In genomic region chr2:56522605-56523089, GRCh38 we compare ENCODE assay signal across 11 cellular contexts.
DNase-seq lines count a peak whose midpoint lies in the region; ATAC-seq and TF ChIP-seq lines count a peak whose summit lies in the region.
"Had no signal": no experiment of that assay in that cellular context is flagged by ENCODE, and none has a peak within 500 bp of the region (broad histone marks: within the 10 kb centered on the region; RNA-seq: fewer than 3 reads in every experiment).

No MANE protein-coding gene starts in this region.

- no peak overlapping the region for H3K4me3 Mint-ChIP-seq in mesothelial cell of epicardium

- H3K27me3 Mint-ChIP-seq in mesothelial cell of epicardium (ENCODE audit: low read depth) = peaks cover 1% of the 10 kb centered on the region

- H3K4me1 Mint-ChIP-seq in mesothelial cell of epicardium = no peaks in the 10 kb centered on the region

- WGBS in SK-N-SH (ENCODE audit: low lambda C conversion rate) = 8% methylated on average over 5 of the region's 5 CpGs

- H3K27me3 ChIP-seq in MG63 = no peaks in the 10 kb centered on the region
- H3K27me3 ChIP-seq in SK-N-SH (ENCODE audit: insufficient read depth) = no peaks in the 10 kb centered on the region
- H3K27me3 ChIP-seq in WERI-Rb-1 (ENCODE audit: insufficient read depth, low read depth, severe bottlenecking) = peaks cover 7% of the 10 kb centered on the region
- H3K27me3 ChIP-seq: BE2C had no signal

- no peak overlapping the region for H3K27ac Mint-ChIP-seq in mesothelial cell of epicardium

- no peak for TF ChIP-seq RAD21 in SK-N-SH (IDR thresholded peaks at IDR 0.05; ENCODE audit: low read length)

- H3K9me3 ChIP-seq in MG63 = no peaks in the 10 kb centered on the region
- no peaks in the 10 kb centered on the region for H3K9me3 ChIP-seq in SK-N-SH
- H3K9me3 ChIP-seq in WERI-Rb-1 (ENCODE audit: severe bottlenecking) = no peaks in the 10 kb centered on the region
- H3K9me3 ChIP-seq: BE2C had no signal

- H3K36me3 ChIP-seq in MG63 (no peaks in the 10 kb centered on the region), SK-N-SH (replicated peaks in 1 of 2; ENCODE audit: control insufficient read depth in 1 of 2, insufficient read depth in 2 of 2, low read length in 1 of 2) (no peaks in the 10 kb centered on the region), WERI-Rb-1 (no peaks in the 10 kb centered on the region)
- H3K36me3 ChIP-seq: BE2C had no signal

- H3K9ac ChIP-seq in SK-N-SH = peak overlapping the region; percentile 2; the same call in 1 of the 2 replicates

- no peaks in the 10 kb centered on the region for H4K20me1 ChIP-seq in SK-N-SH (ENCODE audit: insufficient read depth)

- CTCF ChIA-PET in SK-N-SH (lab: Yijun Ruan, JAX) = no interaction called here

- TF ChIP-seq EP300 in SK-N-SH (IDR thresholded peaks at IDR 0.05; ENCODE audit: borderline replicate concordance in 1 of 2, low read depth in 1 of 2, low read length in 1 of 2) = peak; percentile 35 to 73; a peak in 2 of 4 replicates

- in situ Hi-C loops in ACHN (cut with HindIII; ENCODE audit: low pct_ligation_motif_present, low pct_unique_long_range_greater_than_20kb, low sequenced_read_pairs) = no loop called here

- H2AFZ ChIP-seq in SK-N-SH (ENCODE audit: low read depth) = peak overlapping the region; percentile 14

- H3K9me3 Mint-ChIP-seq in mesothelial cell of epicardium = peaks cover 2% of the 10 kb centered on the region

- no peak for TF ChIP-seq CTCF in SK-N-SH (IDR thresholded peaks at IDR 0.05)
- no peak for TF ChIP-seq CTCF in mesothelial cell of epicardium (IDR thresholded peaks at IDR 0.05; ENCODE audit: unreplicated experiment)
- TF ChIP-seq CTCF in WERI-Rb-1 (IDR thresholded peaks at IDR 0.05; ENCODE audit: low read depth, low read length) = no peak

- peak overlapping the region; percentile 76 to 85 for H3K27ac ChIP-seq in SK-N-SH (ENCODE audit: low read depth in 2 of 2, low read length in 1 of 2)
- H3K27ac ChIP-seq in WERI-Rb-1 = no peak overlapping the region

- DNase-seq in ACHN (peak; percentile 67), MG63 (peak; percentile 9), SK-N-SH (no peak), iris pigment epithelial cell (ENCODE audit: low read depth) (peak; percentile 68), mesothelial cell of epicardium (ENCODE audit: low spot score in 2 of 2, unreplicated experiment in 2 of 2) (no peak), WERI-Rb-1 (no peak), NCI-H1930 (lab: John Stamatoyannopoulos, UW) (no peak)
- DNase-seq: activated naive CD4-positive, alpha-beta T cell; BE2C; T-helper 9 cell had no signal

- peak overlapping the region; percentile 56; the same call in 1 of the 2 replicates for H3K4me2 ChIP-seq in SK-N-SH

- no peaks in the 10 kb centered on the region for H3K79me2 ChIP-seq in SK-N-SH (ENCODE audit: insufficient read depth)

- H3K9me2 ChIP-seq in SK-N-SH = no peaks in the 10 kb centered on the region

- no peaks in the 10 kb centered on the region; a peak in 2 of 4 replicates for H3K4me1 ChIP-seq in SK-N-SH (ENCODE audit: control insufficient read depth in 1 of 2, insufficient read depth in 2 of 2, low read depth in 1 of 2, low read length in 1 of 2)
- H3K4me1 ChIP-seq: BE2C had no signal

- no peaks in the 10 kb centered on the region for H3K36me3 Mint-ChIP-seq in mesothelial cell of epicardium

- ATAC-seq in HG02840 (IDR thresholded peaks at IDR 0.05; ENCODE audit: low FRiP score, unreplicated experiment) = no peak

- H3K4me3 ChIP-seq in MG63 = no peak overlapping the region
- H3K4me3 ChIP-seq in SK-N-SH (ENCODE audit: low read depth in 2 of 2, low read length in 1 of 2) = no peak overlapping the region; a peak in 1 of 4 replicates
- no peak overlapping the region for H3K4me3 ChIP-seq in WERI-Rb-1 (ENCODE audit: low read depth, low read length)

- H3F3A ChIP-seq in SK-N-SH (replicated peaks; ENCODE audit: insufficient read depth) = peaks cover 10% of the 10 kb centered on the region

- POLR2A ChIA-PET in SK-N-SH (lab: Yijun Ruan, JAX) = no interaction called here

TF ChIP-seq in SK-N-SH, 30 proteins besides CTCF, POLR2A, EP300 and RAD21 (continues in another document):
- TF ChIP-seq, protein P1, sequence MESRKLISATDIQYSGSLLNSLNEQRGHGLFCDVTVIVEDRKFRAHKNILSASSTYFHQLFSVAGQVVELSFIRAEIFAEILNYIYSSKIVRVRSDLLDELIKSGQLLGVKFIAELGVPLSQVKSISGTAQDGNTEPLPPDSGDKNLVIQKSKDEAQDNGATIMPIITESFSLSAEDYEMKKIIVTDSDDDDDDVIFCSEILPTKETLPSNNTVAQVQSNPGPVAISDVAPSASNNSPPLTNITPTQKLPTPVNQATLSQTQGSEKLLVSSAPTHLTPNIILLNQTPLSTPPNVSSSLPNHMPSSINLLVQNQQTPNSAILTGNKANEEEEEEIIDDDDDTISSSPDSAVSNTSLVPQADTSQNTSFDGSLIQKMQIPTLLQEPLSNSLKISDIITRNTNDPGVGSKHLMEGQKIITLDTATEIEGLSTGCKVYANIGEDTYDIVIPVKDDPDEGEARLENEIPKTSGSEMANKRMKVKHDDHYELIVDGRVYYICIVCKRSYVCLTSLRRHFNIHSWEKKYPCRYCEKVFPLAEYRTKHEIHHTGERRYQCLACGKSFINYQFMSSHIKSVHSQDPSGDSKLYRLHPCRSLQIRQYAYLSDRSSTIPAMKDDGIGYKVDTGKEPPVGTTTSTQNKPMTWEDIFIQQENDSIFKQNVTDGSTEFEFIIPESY (IDR thresholded peaks at IDR 0.05; ENCODE audit: borderline replicate concordance, low read depth) = 0 out of 2 replicates have a peak, but pooled peaks have one; percentile 41
- peak; percentile 29; the same call in 1 of the 2 replicates for TF ChIP-seq TEAD4 (IDR thresholded peaks at IDR 0.05; ENCODE audit: borderline replicate concordance, insufficient read depth)
- TF ChIP-seq GATA2 (CRISPR knock-in tag; IDR thresholded peaks at IDR 0.05) = no peak
- no peak for TF ChIP-seq RCOR1 (IDR thresholded peaks at IDR 0.05; ENCODE audit: low read length)
- TF ChIP-seq, protein P2, sequence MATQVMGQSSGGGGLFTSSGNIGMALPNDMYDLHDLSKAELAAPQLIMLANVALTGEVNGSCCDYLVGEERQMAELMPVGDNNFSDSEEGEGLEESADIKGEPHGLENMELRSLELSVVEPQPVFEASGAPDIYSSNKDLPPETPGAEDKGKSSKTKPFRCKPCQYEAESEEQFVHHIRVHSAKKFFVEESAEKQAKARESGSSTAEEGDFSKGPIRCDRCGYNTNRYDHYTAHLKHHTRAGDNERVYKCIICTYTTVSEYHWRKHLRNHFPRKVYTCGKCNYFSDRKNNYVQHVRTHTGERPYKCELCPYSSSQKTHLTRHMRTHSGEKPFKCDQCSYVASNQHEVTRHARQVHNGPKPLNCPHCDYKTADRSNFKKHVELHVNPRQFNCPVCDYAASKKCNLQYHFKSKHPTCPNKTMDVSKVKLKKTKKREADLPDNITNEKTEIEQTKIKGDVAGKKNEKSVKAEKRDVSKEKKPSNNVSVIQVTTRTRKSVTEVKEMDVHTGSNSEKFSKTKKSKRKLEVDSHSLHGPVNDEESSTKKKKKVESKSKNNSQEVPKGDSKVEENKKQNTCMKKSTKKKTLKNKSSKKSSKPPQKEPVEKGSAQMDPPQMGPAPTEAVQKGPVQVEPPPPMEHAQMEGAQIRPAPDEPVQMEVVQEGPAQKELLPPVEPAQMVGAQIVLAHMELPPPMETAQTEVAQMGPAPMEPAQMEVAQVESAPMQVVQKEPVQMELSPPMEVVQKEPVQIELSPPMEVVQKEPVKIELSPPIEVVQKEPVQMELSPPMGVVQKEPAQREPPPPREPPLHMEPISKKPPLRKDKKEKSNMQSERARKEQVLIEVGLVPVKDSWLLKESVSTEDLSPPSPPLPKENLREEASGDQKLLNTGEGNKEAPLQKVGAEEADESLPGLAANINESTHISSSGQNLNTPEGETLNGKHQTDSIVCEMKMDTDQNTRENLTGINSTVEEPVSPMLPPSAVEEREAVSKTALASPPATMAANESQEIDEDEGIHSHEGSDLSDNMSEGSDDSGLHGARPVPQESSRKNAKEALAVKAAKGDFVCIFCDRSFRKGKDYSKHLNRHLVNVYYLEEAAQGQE (IDR thresholded peaks at IDR 0.05; ENCODE audit: low read depth, low read length) = 0 out of 2 replicates have a peak, but pooled peaks have one; percentile 60
- peak; percentile 17; the same call in 1 of the 2 replicates for TF ChIP-seq MAX (IDR thresholded peaks at IDR 0.05; ENCODE audit: low read depth)
- TF ChIP-seq PBX3 (IDR thresholded peaks at IDR 0.05) = peak; percentile 76
- peak; percentile 87 for TF ChIP-seq NFIC (IDR thresholded peaks at IDR 0.05; ENCODE audit: borderline replicate concordance)
- no peak for TF ChIP-seq SIN3A (IDR thresholded peaks at IDR 0.05; ENCODE audit: borderline replicate concordance, low read depth, low read length)
- TF ChIP-seq MEF2A (IDR thresholded peaks at IDR 0.05; ENCODE audit: borderline replicate concordance, low read depth) = peak; percentile 82
- TF ChIP-seq, protein P3, sequence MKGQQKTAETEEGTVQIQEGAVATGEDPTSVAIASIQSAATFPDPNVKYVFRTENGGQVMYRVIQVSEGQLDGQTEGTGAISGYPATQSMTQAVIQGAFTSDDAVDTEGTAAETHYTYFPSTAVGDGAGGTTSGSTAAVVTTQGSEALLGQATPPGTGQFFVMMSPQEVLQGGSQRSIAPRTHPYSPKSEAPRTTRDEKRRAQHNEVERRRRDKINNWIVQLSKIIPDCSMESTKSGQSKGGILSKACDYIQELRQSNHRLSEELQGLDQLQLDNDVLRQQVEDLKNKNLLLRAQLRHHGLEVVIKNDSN (IDR thresholded peaks at IDR 0.05; ENCODE audit: borderline replicate concordance, low read depth) = 0 out of 2 replicates have a peak, but pooled peaks have one; percentile 5
- no peak for TF ChIP-seq NRF1 (IDR thresholded peaks at IDR 0.05; ENCODE audit: low read depth, low read length)
- TF ChIP-seq FOXJ3 (CRISPR knock-in tag; IDR thresholded peaks at IDR 0.05) = no peak
- no peak for TF ChIP-seq CHD2 (IDR thresholded peaks at IDR 0.05; ENCODE audit: low read length, partially characterized antibody)
- TF ChIP-seq FOXM1 (IDR thresholded peaks at IDR 0.05; ENCODE audit: low read depth) = no peak
- 0 out of 2 replicates have a peak, but pooled peaks have one; percentile 12 for TF ChIP-seq FOSL2 (IDR thresholded peaks at IDR 0.05; ENCODE audit: borderline replicate concordance, low read depth)

Comparison
In these comparisons a context has a peak if more than half of its experiments do, and no peak if none do; other contexts are left out.
1. DNase-seq: peak in ACHN (single experiment), MG63 (single experiment) and iris pigment epithelial cell (single experiment); none in SK-N-SH (single experiment), mesothelial cell of epicardium (0 of 2), WERI-Rb-1 (single experiment) and NCI-H1930 (0 of 2).